Comparison of ENCODE assay signal across 8 cellular contexts in the genomic region with DNA sequence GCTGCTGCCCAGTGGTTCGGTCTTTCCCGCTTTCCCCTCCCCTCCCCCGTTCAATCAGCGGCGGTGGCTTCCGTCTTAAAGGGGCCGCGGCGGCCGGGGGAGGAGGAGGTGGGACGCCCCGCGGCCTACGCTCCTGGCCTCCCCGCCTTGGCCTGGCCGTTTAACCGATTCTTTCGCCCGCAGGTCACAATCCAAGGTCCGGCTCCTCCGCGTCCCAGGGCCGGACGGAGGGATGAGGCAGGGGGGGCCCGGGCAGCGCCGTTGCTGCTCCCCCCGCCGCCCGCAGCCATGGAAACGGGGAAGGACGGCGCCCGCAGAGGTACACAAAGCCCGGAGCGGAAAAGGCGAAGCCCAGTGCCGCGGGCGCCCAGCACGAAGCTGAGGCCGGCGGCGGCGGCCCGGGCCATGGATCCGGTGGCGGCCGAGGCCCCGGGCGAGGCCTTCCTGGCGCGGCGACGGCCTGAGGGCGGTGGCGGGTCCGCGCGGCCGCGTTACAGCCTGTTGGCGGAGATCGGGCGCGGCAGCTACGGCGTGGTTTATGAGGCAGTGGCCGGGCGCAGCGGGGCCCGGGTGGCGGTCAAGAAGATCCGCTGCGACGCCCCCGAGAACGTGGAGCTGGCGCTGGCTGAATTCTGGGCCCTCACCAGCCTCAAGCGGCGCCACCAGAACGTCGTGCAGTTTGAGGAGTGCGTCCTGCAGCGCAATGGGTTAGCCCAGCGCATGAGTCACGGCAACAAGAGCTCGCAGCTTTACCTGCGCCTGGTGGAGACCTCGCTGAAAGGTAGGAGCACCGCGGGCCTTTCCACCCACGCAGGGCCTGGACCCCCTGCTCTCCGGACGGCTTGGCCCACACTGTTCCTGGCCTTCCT. TPM values are rescaled to one million over a fixed set of nuclear protein-coding genes. Genes with fewer than 3 reads are reported as not detected.
DNase-seq lines count a peak whose midpoint lies in the region; ATAC-seq and TF ChIP-seq lines count a peak whose summit lies in the region.

No MANE protein-coding gene starts in this region.

- H3K27me3 ChIP-seq in AG04450 (ENCODE audit: control insufficient read depth, insufficient read depth, low read length) (no peaks in the 10 kb centered on the region), layer of hippocampus (ENCODE audit: control insufficient read depth, insufficient read depth, low read length) (no peaks in the 10 kb centered on the region)

- H3K4me3 Mint-ChIP-seq in chondrocyte (ENCODE audit: unreplicated experiment), result peak overlapping the region; percentile 95

- ATAC-seq in GM18868 (IDR thresholded peaks at IDR 0.05; ENCODE audit: unreplicated experiment) (peak; percentile 63), HG03097 (IDR thresholded peaks at IDR 0.05; ENCODE audit: low FRiP score, unreplicated experiment) (peak; percentile 44)

- peaks cover 37% of the 10 kb centered on the region for H3K4me1 Mint-ChIP-seq in chondrocyte (ENCODE audit: low read depth)

- H3K4me3 ChIP-seq in AG04450 (ENCODE audit: low read depth, low read length), result peak overlapping the region; percentile 98

- no peaks in the 10 kb centered on the region; the same call in 1 of the 2 replicates for H3K9me3 ChIP-seq in AG04450 (ENCODE audit: control insufficient read depth, insufficient read depth, low read length)

- TF ChIP-seq CTCF in AG04450 (IDR thresholded peaks at IDR 0.05; ENCODE audit: low read depth, low read length) (no peak), chondrocyte (IDR thresholded peaks at IDR 0.05) (peak; percentile 17)

- H3K27ac ChIP-seq in AG04450 (ENCODE audit: low read depth, low read length) (peak overlapping the region; percentile 100), layer of hippocampus (ENCODE audit: low read depth, low read length) (peak overlapping the region; percentile 100)

- CTCF ChIA-PET in AG04450 (lab: Charles Lee), result interaction anchor here (1.2 to 2.8 kb wide), 7 partner anchors 9 to 326 kb away, joined by 3 to 10 read pairs (median 4); no protein-coding TSS in a partner anchor

- H3K27me3 Mint-ChIP-seq in chondrocyte (ENCODE audit: low read depth), result no peaks in the 10 kb centered on the region

- H3K36me3 Mint-ChIP-seq in chondrocyte (ENCODE audit: low read depth), result no peaks in the 10 kb centered on the region

- peak overlapping the region; percentile 100 for H3K27ac Mint-ChIP-seq in chondrocyte (ENCODE audit: unreplicated experiment)

- POLR2A ChIA-PET in AG04450 (lab: Yijun Ruan, JAX), result interaction anchor here (0.6 to 2.3 kb wide), 5 partner anchors 13 to 70 kb away, joined by 3 to 10 read pairs (median 5); no protein-coding TSS in a partner anchor

- DNase-seq in AG04450 (ENCODE audit: low read depth, low spot score) (peak; percentile 55), NCI-H2227 (lab: John Stamatoyannopoulos, UW; ENCODE audit: unreplicated experiment) (peak; percentile 94), chondrocyte (ENCODE audit: low spot score) (peak; percentile 91)
- peak; percentile 77 for DNase-seq in activated CD4-positive, alpha-beta T cell treated with anti-CD3 and anti-CD28 coated beads for 1 hour
- DNase-seq in stimulated activated CD4-positive, alpha-beta T cell treated with anti-CD3 and anti-CD28 coated beads, Interleukin-1b, Interleukin-23, amount 100 ng/mL, for 24 hours (ENCODE audit: low read depth in 4 of 4, low spot score in 1 of 4), result peak; percentile 66 to 78 (median 72)

- no peaks in the 10 kb centered on the region for H3K9me3 Mint-ChIP-seq in chondrocyte (ENCODE audit: low read depth)

RNA-seq across cellular contexts. Expression of gene STK35, which starts 1.2 kb away (rescaled TPM):
- 8.0 and 9.3 TPM in 2 replicates for polyA plus RNA-seq in AG04450 (2011; rRNA removed)
- 12.0 and 15.6 TPM in 2 replicates for polyA minus RNA-seq in AG04450 (2011; rRNA and poly(A)+ RNA removed)
- 13.7 to 16.0 TPM (median 14.5 TPM) in 3 replicates for total RNA-seq in chondrocyte

Comparison
In these comparisons a context has a peak if more than half of its experiments do, and no peak if none do; other contexts are left out.
1. Peak in every context shown above with its lines: DNase-seq, ATAC-seq, H3K4me3 ChIP-seq and H3K27ac ChIP-seq.